In the genomic region with DNA sequence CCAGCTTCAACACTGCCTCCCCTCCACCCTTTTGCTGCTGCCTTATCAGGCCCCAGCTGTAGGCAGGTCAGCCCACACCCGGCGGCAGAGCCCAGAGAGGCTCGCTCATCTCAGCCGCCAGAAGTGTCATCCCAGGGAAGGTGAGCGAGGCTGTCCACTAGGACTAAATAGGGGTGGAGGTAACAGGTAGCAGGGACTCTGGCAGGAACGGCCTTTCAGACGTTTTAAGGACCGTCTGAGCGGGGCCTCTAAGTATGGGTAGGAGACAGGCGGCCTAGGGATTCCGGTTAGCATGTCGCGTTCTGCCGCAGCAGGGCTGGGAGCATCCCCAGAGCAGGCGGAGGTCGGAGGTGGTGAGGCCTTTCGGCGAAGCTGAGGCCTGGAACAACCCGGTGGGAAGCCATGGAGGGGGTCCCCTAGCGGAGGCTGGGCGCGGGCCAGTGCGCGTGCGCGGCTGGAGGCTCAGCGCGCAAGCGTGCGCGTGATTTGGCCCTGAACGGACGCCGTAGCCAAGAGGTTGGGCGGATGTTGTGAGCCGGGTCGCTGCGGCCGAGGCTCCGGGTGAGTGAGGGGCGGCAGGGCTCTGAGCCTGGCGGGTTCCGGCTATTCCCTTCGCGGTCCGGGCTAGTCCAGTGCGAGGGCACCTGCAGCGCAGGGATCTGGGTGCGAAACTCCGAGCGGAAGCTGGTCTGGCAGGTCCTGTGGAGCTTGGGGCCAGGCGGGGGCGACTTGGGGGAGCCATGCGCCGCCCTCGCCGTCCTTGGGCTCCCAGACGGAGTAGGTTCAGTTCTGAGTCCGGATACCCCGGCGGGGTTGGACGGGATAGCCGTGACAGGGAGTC, we compare ENCODE assay signal across 1 cellular context.
TF ChIP-seq lines count a peak whose summit lies in the region.

Gene MST1 (minus strand): TSS at position 429 of the 841 bp plus-strand sequence. CDS start 783 bp downstream, outside the sequence.
Gene RNF123 (plus strand): TSS at position 512 of the 841 bp plus-strand sequence. CDS start 1,609 bp downstream, outside the sequence.

TF ChIP-seq in HepG2, 621 proteins besides CTCF, POLR2A, EP300 and RAD21 (continued from another document and continues in another):
- TF ChIP-seq, protein P1, sequence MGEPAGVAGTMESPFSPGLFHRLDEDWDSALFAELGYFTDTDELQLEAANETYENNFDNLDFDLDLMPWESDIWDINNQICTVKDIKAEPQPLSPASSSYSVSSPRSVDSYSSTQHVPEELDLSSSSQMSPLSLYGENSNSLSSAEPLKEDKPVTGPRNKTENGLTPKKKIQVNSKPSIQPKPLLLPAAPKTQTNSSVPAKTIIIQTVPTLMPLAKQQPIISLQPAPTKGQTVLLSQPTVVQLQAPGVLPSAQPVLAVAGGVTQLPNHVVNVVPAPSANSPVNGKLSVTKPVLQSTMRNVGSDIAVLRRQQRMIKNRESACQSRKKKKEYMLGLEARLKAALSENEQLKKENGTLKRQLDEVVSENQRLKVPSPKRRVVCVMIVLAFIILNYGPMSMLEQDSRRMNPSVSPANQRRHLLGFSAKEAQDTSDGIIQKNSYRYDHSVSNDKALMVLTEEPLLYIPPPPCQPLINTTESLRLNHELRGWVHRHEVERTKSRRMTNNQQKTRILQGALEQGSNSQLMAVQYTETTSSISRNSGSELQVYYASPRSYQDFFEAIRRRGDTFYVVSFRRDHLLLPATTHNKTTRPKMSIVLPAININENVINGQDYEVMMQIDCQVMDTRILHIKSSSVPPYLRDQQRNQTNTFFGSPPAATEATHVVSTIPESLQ (CRISPR knock-in tag; conservative IDR thresholded peaks at IDR 0.05) = no peak; the same call in 1 of the 2 replicates
- peak; percentile 44; the same call in 1 of the 2 replicates for TF ChIP-seq EEA1 (CRISPR knock-in tag; IDR thresholded peaks at IDR 0.05; ENCODE audit: borderline replicate concordance)
- TF ChIP-seq DMTF1 (CRISPR knock-in tag; IDR thresholded peaks at IDR 0.05) = no peak
- TF ChIP-seq KDM4B (CRISPR knock-in tag; IDR thresholded peaks at IDR 0.05) = no peak
- TF ChIP-seq, protein P2, sequence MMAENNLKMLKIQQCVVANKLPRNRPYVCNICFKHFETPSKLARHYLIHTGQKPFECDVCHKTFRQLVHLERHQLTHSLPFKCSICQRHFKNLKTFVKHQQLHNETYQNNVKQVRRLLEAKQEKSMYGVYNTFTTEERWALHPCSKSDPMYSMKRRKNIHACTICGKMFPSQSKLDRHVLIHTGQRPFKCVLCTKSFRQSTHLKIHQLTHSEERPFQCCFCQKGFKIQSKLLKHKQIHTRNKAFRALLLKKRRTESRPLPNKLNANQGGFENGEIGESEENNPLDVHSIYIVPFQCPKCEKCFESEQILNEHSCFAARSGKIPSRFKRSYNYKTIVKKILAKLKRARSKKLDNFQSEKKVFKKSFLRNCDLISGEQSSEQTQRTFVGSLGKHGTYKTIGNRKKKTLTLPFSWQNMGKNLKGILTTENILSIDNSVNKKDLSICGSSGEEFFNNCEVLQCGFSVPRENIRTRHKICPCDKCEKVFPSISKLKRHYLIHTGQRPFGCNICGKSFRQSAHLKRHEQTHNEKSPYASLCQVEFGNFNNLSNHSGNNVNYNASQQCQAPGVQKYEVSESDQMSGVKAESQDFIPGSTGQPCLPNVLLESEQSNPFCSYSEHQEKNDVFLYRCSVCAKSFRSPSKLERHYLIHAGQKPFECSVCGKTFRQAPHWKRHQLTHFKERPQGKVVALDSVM (CRISPR knock-in tag; IDR thresholded peaks at IDR 0.05) = peak; percentile 70; the same call in 1 of the 2 replicates
- TF ChIP-seq SAP130 (CRISPR knock-in tag; IDR thresholded peaks at IDR 0.05; ENCODE audit: low read depth) = peak; percentile 96
- TF ChIP-seq ZNF10 (CRISPR knock-in tag; IDR thresholded peaks at IDR 0.05; ENCODE audit: borderline replicate concordance, low read depth) = no peak
- TF ChIP-seq ZNF616 (CRISPR knock-in tag; IDR thresholded peaks at IDR 0.05; ENCODE audit: low read depth) = peak; percentile 55; the same call in 1 of the 2 replicates
- no peak for TF ChIP-seq MED8 (CRISPR knock-in tag; IDR thresholded peaks at IDR 0.05; ENCODE audit: insufficient replicate concordance)
- TF ChIP-seq, protein P3, sequence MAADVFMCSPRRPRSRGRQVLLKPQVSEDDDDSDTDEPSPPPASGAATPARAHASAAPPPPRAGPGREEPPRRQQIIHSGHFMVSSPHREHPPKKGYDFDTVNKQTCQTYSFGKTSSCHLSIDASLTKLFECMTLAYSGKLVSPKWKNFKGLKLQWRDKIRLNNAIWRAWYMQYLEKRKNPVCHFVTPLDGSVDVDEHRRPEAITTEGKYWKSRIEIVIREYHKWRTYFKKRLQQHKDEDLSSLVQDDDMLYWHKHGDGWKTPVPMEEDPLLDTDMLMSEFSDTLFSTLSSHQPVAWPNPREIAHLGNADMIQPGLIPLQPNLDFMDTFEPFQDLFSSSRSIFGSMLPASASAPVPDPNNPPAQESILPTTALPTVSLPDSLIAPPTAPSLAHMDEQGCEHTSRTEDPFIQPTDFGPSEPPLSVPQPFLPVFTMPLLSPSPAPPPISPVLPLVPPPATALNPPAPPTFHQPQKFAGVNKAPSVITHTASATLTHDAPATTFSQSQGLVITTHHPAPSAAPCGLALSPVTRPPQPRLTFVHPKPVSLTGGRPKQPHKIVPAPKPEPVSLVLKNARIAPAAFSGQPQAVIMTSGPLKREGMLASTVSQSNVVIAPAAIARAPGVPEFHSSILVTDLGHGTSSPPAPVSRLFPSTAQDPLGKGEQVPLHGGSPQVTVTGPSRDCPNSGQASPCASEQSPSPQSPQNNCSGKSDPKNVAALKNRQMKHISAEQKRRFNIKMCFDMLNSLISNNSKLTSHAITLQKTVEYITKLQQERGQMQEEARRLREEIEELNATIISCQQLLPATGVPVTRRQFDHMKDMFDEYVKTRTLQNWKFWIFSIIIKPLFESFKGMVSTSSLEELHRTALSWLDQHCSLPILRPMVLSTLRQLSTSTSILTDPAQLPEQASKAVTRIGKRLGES (CRISPR knock-in tag; IDR thresholded peaks at IDR 0.05; ENCODE audit: borderline replicate concordance) = no peak
- TF ChIP-seq ETV5 (CRISPR knock-in tag; IDR thresholded peaks at IDR 0.05; ENCODE audit: borderline replicate concordance) = peak; percentile 64
- peak; percentile 66 for TF ChIP-seq MED1 (CRISPR knock-in tag; IDR thresholded peaks at IDR 0.05)
- TF ChIP-seq ZFP36 (IDR thresholded peaks at IDR 0.05; ENCODE audit: borderline replicate concordance, low read depth, low read length, partially characterized antibody) = no peak
- peak; percentile 68 for TF ChIP-seq ZNF142 (CRISPR knock-in tag; IDR thresholded peaks at IDR 0.05)
- TF ChIP-seq, protein P4, sequence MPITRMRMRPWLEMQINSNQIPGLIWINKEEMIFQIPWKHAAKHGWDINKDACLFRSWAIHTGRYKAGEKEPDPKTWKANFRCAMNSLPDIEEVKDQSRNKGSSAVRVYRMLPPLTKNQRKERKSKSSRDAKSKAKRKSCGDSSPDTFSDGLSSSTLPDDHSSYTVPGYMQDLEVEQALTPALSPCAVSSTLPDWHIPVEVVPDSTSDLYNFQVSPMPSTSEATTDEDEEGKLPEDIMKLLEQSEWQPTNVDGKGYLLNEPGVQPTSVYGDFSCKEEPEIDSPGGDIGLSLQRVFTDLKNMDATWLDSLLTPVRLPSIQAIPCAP (CRISPR knock-in tag; IDR thresholded peaks at IDR 0.05; ENCODE audit: low read depth) = no peak
- peak; percentile 83 for TF ChIP-seq UBTF (CRISPR knock-in tag; IDR thresholded peaks at IDR 0.05)
- TF ChIP-seq, protein P5, sequence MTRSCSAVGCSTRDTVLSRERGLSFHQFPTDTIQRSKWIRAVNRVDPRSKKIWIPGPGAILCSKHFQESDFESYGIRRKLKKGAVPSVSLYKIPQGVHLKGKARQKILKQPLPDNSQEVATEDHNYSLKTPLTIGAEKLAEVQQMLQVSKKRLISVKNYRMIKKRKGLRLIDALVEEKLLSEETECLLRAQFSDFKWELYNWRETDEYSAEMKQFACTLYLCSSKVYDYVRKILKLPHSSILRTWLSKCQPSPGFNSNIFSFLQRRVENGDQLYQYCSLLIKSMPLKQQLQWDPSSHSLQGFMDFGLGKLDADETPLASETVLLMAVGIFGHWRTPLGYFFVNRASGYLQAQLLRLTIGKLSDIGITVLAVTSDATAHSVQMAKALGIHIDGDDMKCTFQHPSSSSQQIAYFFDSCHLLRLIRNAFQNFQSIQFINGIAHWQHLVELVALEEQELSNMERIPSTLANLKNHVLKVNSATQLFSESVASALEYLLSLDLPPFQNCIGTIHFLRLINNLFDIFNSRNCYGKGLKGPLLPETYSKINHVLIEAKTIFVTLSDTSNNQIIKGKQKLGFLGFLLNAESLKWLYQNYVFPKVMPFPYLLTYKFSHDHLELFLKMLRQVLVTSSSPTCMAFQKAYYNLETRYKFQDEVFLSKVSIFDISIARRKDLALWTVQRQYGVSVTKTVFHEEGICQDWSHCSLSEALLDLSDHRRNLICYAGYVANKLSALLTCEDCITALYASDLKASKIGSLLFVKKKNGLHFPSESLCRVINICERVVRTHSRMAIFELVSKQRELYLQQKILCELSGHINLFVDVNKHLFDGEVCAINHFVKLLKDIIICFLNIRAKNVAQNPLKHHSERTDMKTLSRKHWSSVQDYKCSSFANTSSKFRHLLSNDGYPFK (CRISPR knock-in tag; IDR thresholded peaks at IDR 0.05; ENCODE audit: borderline replicate concordance) = peak; percentile 69; the same call in 1 of the 2 replicates
- TF ChIP-seq SIX1 (CRISPR knock-in tag; IDR thresholded peaks at IDR 0.05; ENCODE audit: borderline replicate concordance) = no peak
- no peak for TF ChIP-seq TP53 (CRISPR knock-in tag; conservative IDR thresholded peaks at IDR 0.05)
- peak; percentile 97 for TF ChIP-seq AGO1 (IDR thresholded peaks at IDR 0.05; ENCODE audit: low read depth, low read length, poor library complexity, severe bottlenecking)
- peak; percentile 59; the same call in 1 of the 2 replicates for TF ChIP-seq CBX5 (CRISPR knock-in tag; IDR thresholded peaks at IDR 0.05; ENCODE audit: borderline replicate concordance)
- TF ChIP-seq NBN (conservative IDR thresholded peaks at IDR 0.05) = no peak
- TF ChIP-seq CEBPG (CRISPR knock-in tag; IDR thresholded peaks at IDR 0.05) = no peak
